ENCODE assay signal across 10 cellular contexts in genomic region chr10:79250259-79250658, GRCh38.
DNase-seq lines count a peak whose midpoint lies in the region; ATAC-seq lines count a peak whose summit lies in the region.
"Had no signal": no experiment of that assay in that cellular context is flagged by ENCODE, and none has a peak within 500 bp of the region (broad histone marks: within the 10 kb centered on the region; RNA-seq: fewer than 3 reads in every experiment).

No MANE protein-coding gene starts in this region.

- no peak overlapping the region for H3K4me3 Mint-ChIP-seq in activated CD4-positive, alpha-beta T cell treated with anti-CD3 and anti-CD28 coated beads, Interleukin-2, amount 10 ng/mL, durations not matched to agents 7 days and 5 days
- H3K4me3 Mint-ChIP-seq in stimulated activated naive CD8-positive, alpha-beta T cell treated with anti-CD3 and anti-CD28 coated beads, Interleukin-15, amount 100 ng/mL, for 72 hours, result peak overlapping the region; percentile 30 to 49

- H3K27ac ChIP-seq in cingulate gyrus (ENCODE audit: low read depth, low read length), result peak overlapping the region; percentile 47
- H3K27ac ChIP-seq: A549 had no signal

- POLR2A ChIA-PET in activated CD4-positive, alpha-beta T cell treated with anti-CD3 and anti-CD28 coated beads, Interleukin-2, amount 10 ng/mL, durations not matched to agents 7 days and 5 days (lab: Charles Lee), result no interaction called here

- H3K27ac Mint-ChIP-seq in activated CD4-positive, alpha-beta T cell treated with anti-CD3 and anti-CD28 coated beads, Interleukin-2, amount 10 ng/mL, durations not matched to agents 7 days and 5 days, result peak overlapping the region; percentile 77
- peak overlapping the region in 1 of 2 donors; percentile 28 for H3K27ac Mint-ChIP-seq in stimulated activated naive CD8-positive, alpha-beta T cell treated with anti-CD3 and anti-CD28 coated beads, Interleukin-15, amount 100 ng/mL, for 72 hours

- peak; percentile 19 for ATAC-seq in HG03457 (IDR thresholded peaks at IDR 0.05; ENCODE audit: unreplicated experiment)
- ATAC-seq in stimulated activated naive CD8-positive, alpha-beta T cell treated with anti-CD3 and anti-CD28 coated beads, Interleukin-15, amount 100 ng/mL, for 72 hours, result peak; percentile 3
- no peak for ATAC-seq in HG03095 (IDR thresholded peaks at IDR 0.05; ENCODE audit: unreplicated experiment)
- ATAC-seq: A549 had no signal

- peaks cover 61% of the 10 kb centered on the region for H3K4me1 Mint-ChIP-seq in activated CD4-positive, alpha-beta T cell treated with anti-CD3 and anti-CD28 coated beads, Interleukin-2, amount 10 ng/mL, durations not matched to agents 7 days and 5 days
- H3K4me1 Mint-ChIP-seq in stimulated activated naive CD8-positive, alpha-beta T cell treated with anti-CD3 and anti-CD28 coated beads, Interleukin-15, amount 100 ng/mL, for 72 hours, result peaks cover 82% of the 10 kb centered on the region

- H3K9me3 Mint-ChIP-seq in activated CD4-positive, alpha-beta T cell treated with anti-CD3 and anti-CD28 coated beads, Interleukin-2, amount 10 ng/mL, durations not matched to agents 7 days and 5 days, result no peaks in the 10 kb centered on the region
- no peaks in the 10 kb centered on the region for H3K9me3 Mint-ChIP-seq in stimulated activated naive CD8-positive, alpha-beta T cell treated with anti-CD3 and anti-CD28 coated beads, Interleukin-15, amount 100 ng/mL, for 72 hours

- no peaks in the 10 kb centered on the region for H3K27me3 Mint-ChIP-seq in activated CD4-positive, alpha-beta T cell treated with anti-CD3 and anti-CD28 coated beads, Interleukin-2, amount 10 ng/mL, durations not matched to agents 7 days and 5 days
- H3K27me3 Mint-ChIP-seq in stimulated activated naive CD8-positive, alpha-beta T cell treated with anti-CD3 and anti-CD28 coated beads, Interleukin-15, amount 100 ng/mL, for 72 hours, result no peaks in the 10 kb centered on the region

- CTCF ChIA-PET in activated CD4-positive, alpha-beta T cell treated with anti-CD3 and anti-CD28 coated beads, Interleukin-2, amount 10 ng/mL, durations not matched to agents 7 days and 5 days (lab: Charles Lee), result interaction anchor here (0.8 to 2.8 kb wide), 2 partner anchors 11 to 98 kb away, joined by 3 to 9 read pairs; no protein-coding TSS in a partner anchor

- peaks cover under 1% of the 10 kb centered on the region for H3K36me3 Mint-ChIP-seq in activated CD4-positive, alpha-beta T cell treated with anti-CD3 and anti-CD28 coated beads, Interleukin-2, amount 10 ng/mL, durations not matched to agents 7 days and 5 days (ENCODE audit: low read depth)

- no peak for DNase-seq in activated CD4-positive, alpha-beta T cell treated with anti-CD3 and anti-CD28 coated beads, Interleukin-2, amount 10 ng/mL, durations not matched to agents 7 days and 5 days
- no peak for DNase-seq in activated CD4-positive, alpha-beta T cell treated with anti-CD3 and anti-CD28 coated beads, Interleukin-2, amount 50 U/mL, for 4 hours
- DNase-seq in stimulated activated naive CD8-positive, alpha-beta T cell treated with anti-CD3 and anti-CD28 coated beads, Interleukin-15, amount 100 ng/mL, for 72 hours, result no peak
- no peak for DNase-seq in activated CD4-positive, alpha-beta T cell treated with anti-CD3 and anti-CD28 coated beads for 4 hours
- DNase-seq in NCI-H2171 treated with DMSO at 0.1 percent for 48 hours (lab: John Stamatoyannopoulos, UW), result no peak
- DNase-seq: effector CD4-positive, alpha-beta T cell had no signal
